In genomic region chr17:2402517-2402916, GRCh38 we compare ENCODE assay signal across 8 cellular contexts. TPM values are rescaled to one million over a fixed set of nuclear protein-coding genes. Genes with fewer than 3 reads are reported as not detected.
DNase-seq lines count a peak whose midpoint lies in the region; ATAC-seq and TF ChIP-seq lines count a peak whose summit lies in the region.

No MANE protein-coding gene starts in this region.

- peak overlapping the region; percentile 26 for H2BK5ac ChIP-seq in neuronal stem cell (ENCODE audit: low read length)

- peaks cover 16 to 48% (median 31%) of the 10 kb centered on the region in 4 donors for H3K4me1 Mint-ChIP-seq in CD4-positive, alpha-beta memory T cell
- peaks cover 12% of the 10 kb centered on the region for H3K4me1 Mint-ChIP-seq in endodermal cell

- WGBS in endodermal cell (ENCODE audit: insufficient coverage in 1 of 2, insufficient read length in 1 of 2), 2 experiments, result 44 to 51% methylated on average over 13 to 15 of the region's 15 CpGs
- WGBS in neuronal stem cell (ENCODE audit: extremely low coverage in 2 of 2, insufficient read length in 2 of 2, insufficient replicate concordance in 1 of 2), 2 donors, result no CpG with 5 or more reads among the region's 15 CpGs

- ATAC-seq in HG02884 (IDR thresholded peaks at IDR 0.05; ENCODE audit: unreplicated experiment) (no peak), HG03432 (IDR thresholded peaks at IDR 0.05; ENCODE audit: unreplicated experiment) (no peak), GM18502 (IDR thresholded peaks at IDR 0.05; ENCODE audit: poor library complexity, unreplicated experiment) (no peak)

- H3K27me3 ChIP-seq in CD4-positive, alpha-beta memory T cell (ENCODE audit: insufficient read depth, low read length), result no peaks in the 10 kb centered on the region
- H3K27me3 ChIP-seq in OCI-LY3 (ENCODE audit: low read depth, low read length) (no peaks in the 10 kb centered on the region), endodermal cell (ENCODE audit: control insufficient read depth, insufficient read depth, low read length, poor library complexity, severe bottlenecking) (no peaks in the 10 kb centered on the region), neuronal stem cell (ENCODE audit: control insufficient read depth in 3 of 3, insufficient read depth in 3 of 3, low read depth in 1 of 3, low read length in 3 of 3) (no peaks in the 10 kb centered on the region)

- no peak overlapping the region for H3K4ac ChIP-seq in neuronal stem cell (ENCODE audit: low read length)

- peaks cover 0 to 8% of the 10 kb centered on the region in 2 donors for H3K27me3 Mint-ChIP-seq in CD4-positive, alpha-beta memory T cell
- H3K27me3 Mint-ChIP-seq in endodermal cell (ENCODE audit: insufficient read depth), result no peaks in the 10 kb centered on the region

- no peak overlapping the region for H4K91ac ChIP-seq in neuronal stem cell (ENCODE audit: low read depth, low read length, poor library complexity)

- H2BK15ac ChIP-seq in neuronal stem cell (ENCODE audit: low read length), result peak overlapping the region; percentile 30

- H3K79me1 ChIP-seq in neuronal stem cell (ENCODE audit: low read depth, low read length), result peaks cover 3% of the 10 kb centered on the region

- H2BK12ac ChIP-seq in neuronal stem cell (ENCODE audit: low read length), result no peak overlapping the region

- H2AK5ac ChIP-seq in neuronal stem cell (ENCODE audit: low read depth, low read length), result peak overlapping the region; percentile 79

- H2AFZ ChIP-seq in OCI-LY3 (ENCODE audit: low read depth, low read length) (no peak overlapping the region), neuronal stem cell (ENCODE audit: low read length) (peak overlapping the region; percentile 72)

- peaks cover 6 to 17% of the 10 kb centered on the region in 2 donors for H3K36me3 Mint-ChIP-seq in CD4-positive, alpha-beta memory T cell
- H3K36me3 Mint-ChIP-seq in endodermal cell (ENCODE audit: low read depth), result peaks cover 2% of the 10 kb centered on the region

- peak overlapping the region; percentile 90 for H3K18ac ChIP-seq in neuronal stem cell (ENCODE audit: low read length)

- H3K79me2 ChIP-seq in OCI-LY3 (ENCODE audit: low read length), result peaks cover 21% of the 10 kb centered on the region; the same call in 1 of the 2 replicates

- peak overlapping the region in 1 of 2 donors; percentile 58 for H3K4me3 ChIP-seq in CD4-positive, alpha-beta memory T cell (ENCODE audit: low read length in 2 of 2)
- H3K4me3 ChIP-seq in OCI-LY3 (ENCODE audit: low read length) (peak overlapping the region; percentile 97), endodermal cell (ENCODE audit: low read length) (peak overlapping the region; percentile 80), neuronal stem cell (ENCODE audit: low read length in 2 of 2) (peak overlapping the region; percentile 79 to 99)

- peak overlapping the region; percentile 78 to 88 (median 84) for H3K4me3 Mint-ChIP-seq in CD4-positive, alpha-beta memory T cell
- peak overlapping the region; percentile 86 for H3K4me3 Mint-ChIP-seq in endodermal cell

- H3K14ac ChIP-seq in neuronal stem cell (ENCODE audit: low read length), result no peak overlapping the region

- CTCF ChIA-PET in CD4-positive, alpha-beta memory T cell (lab: Charles Lee; ENCODE audit: partially characterized antibody), result interaction anchor here (2.0 to 3.8 kb wide), 3 partner anchors 14 to 20 kb away, joined by 15 to 30 read pairs (median 20); no protein-coding TSS in a partner anchor

- peaks cover 0 to 7% (median 0%) of the 10 kb centered on the region in 8 donors for H3K9me3 Mint-ChIP-seq in CD4-positive, alpha-beta memory T cell
- no peaks in the 10 kb centered on the region for H3K9me3 Mint-ChIP-seq in endodermal cell

- peak in 1 of 5 donors; percentile 38 for DNase-seq in CD4-positive, alpha-beta memory T cell
- DNase-seq in endodermal cell (no peak), neuronal stem cell (ENCODE audit: low spot score) (no peak), epidermal melanocyte (ENCODE audit: insufficient read length, low spot score) (no peak)

- POLR2A ChIA-PET in CD4-positive, alpha-beta memory T cell (lab: Charles Lee; ENCODE audit: partially characterized antibody), result interaction anchor here (1.5 to 7.2 kb wide), 6 partner anchors 11 to 377 kb away, joined by 6 to 146 read pairs (median 20); partner anchors contain the start of genes RTN4RL1, SGSM2, SMG6 and SRR

- H3K9me3 ChIP-seq in CD4-positive, alpha-beta memory T cell (ENCODE audit: control insufficient read depth in 1 of 2, low read length in 2 of 2), result no peaks in the 10 kb centered on the region
- H3K9me3 ChIP-seq in OCI-LY3 (ENCODE audit: insufficient read depth, low read length), result no peaks in the 10 kb centered on the region
- no peaks in the 10 kb centered on the region for H3K9me3 ChIP-seq in endodermal cell (ENCODE audit: control insufficient read depth, low read length)
- no peaks in the 10 kb centered on the region for H3K9me3 ChIP-seq in neuronal stem cell (replicated peaks in 1 of 2; ENCODE audit: control insufficient read depth in 2 of 2, insufficient read depth in 1 of 2, low read depth in 1 of 2, low read length in 2 of 2)

- H3K4me1 ChIP-seq in CD4-positive, alpha-beta memory T cell (ENCODE audit: insufficient read depth, low read length), result peaks cover 27% of the 10 kb centered on the region
- H3K4me1 ChIP-seq in OCI-LY3 (ENCODE audit: low read length) (peaks cover 8% of the 10 kb centered on the region), endodermal cell (ENCODE audit: control insufficient read depth, insufficient read depth, low read length) (peaks cover 4% of the 10 kb centered on the region), neuronal stem cell (ENCODE audit: control insufficient read depth in 2 of 2, insufficient read depth in 1 of 2, low read depth in 1 of 2, low read length in 2 of 2) (peaks cover 25 to 37% of the 10 kb centered on the region in 2 donors)

- no peak overlapping the region for H2BK120ac ChIP-seq in neuronal stem cell (ENCODE audit: low read depth, low read length)

- peak overlapping the region; percentile 81 to 100 (median 90) for H3K27ac Mint-ChIP-seq in CD4-positive, alpha-beta memory T cell
- peak overlapping the region; percentile 82 for H3K27ac Mint-ChIP-seq in endodermal cell

- H3K23ac ChIP-seq in neuronal stem cell (ENCODE audit: low read depth, low read length, poor library complexity), result no peak overlapping the region

- H4K20me1 ChIP-seq in OCI-LY3 (ENCODE audit: insufficient read depth, low read length), result peaks cover 13% of the 10 kb centered on the region; the same call in 1 of the 2 replicates

- no peaks in the 10 kb centered on the region for H3K36me3 ChIP-seq in CD4-positive, alpha-beta memory T cell (ENCODE audit: insufficient read depth, low read length)
- H3K36me3 ChIP-seq in OCI-LY3 (replicated peaks; ENCODE audit: low read depth, low read length) (no peaks in the 10 kb centered on the region), endodermal cell (ENCODE audit: control insufficient read depth, insufficient read depth, low read length) (no peaks in the 10 kb centered on the region), neuronal stem cell (replicated peaks in 1 of 2; ENCODE audit: control insufficient read depth in 2 of 2, insufficient read depth in 2 of 2, low read length in 2 of 2) (peaks cover 0 to 7% of the 10 kb centered on the region in 2 donors)

- peak overlapping the region; percentile 89 for H3K4me2 ChIP-seq in OCI-LY3 (ENCODE audit: low read length)
- peak overlapping the region; percentile 95 for H3K4me2 ChIP-seq in neuronal stem cell (ENCODE audit: insufficient read depth, low read length, poor library complexity, severe bottlenecking)

- H3K27ac ChIP-seq in CD4-positive, alpha-beta memory T cell (ENCODE audit: low read depth, low read length), result peak overlapping the region; percentile 95
- no peak overlapping the region for H3K27ac ChIP-seq in OCI-LY3 (ENCODE audit: low read length)
- no peak overlapping the region for H3K27ac ChIP-seq in endodermal cell (ENCODE audit: low read depth, low read length)
- no peak overlapping the region for H3K27ac ChIP-seq in neuronal stem cell (replicated peaks; ENCODE audit: low read length)

- intact Hi-C loops in CD4-positive, alpha-beta memory T cell (cut with micrococcal nuclease), result no loop called here

- H3K9ac ChIP-seq in OCI-LY3 (ENCODE audit: low read length) (peak overlapping the region; percentile 50; the same call in 1 of the 2 replicates), endodermal cell (ENCODE audit: extremely low read depth, low read length, poor library complexity, severe bottlenecking) (peak overlapping the region; percentile 42), neuronal stem cell (ENCODE audit: low read depth, low read length, poor library complexity) (peak overlapping the region; percentile 72)

- no peak overlapping the region for H4K8ac ChIP-seq in neuronal stem cell (ENCODE audit: low read depth, low read length)

- TF ChIP-seq CTCF in OCI-LY3 (IDR thresholded peaks at IDR 0.05; ENCODE audit: low read depth, low read length) (no peak), endodermal cell (conservative IDR thresholded peaks at IDR 0.05) (no peak)

RNA-seq across cellular contexts. Expression of gene MNT, which starts 1.7 kb away (rescaled TPM):
- total RNA-seq in CD4-positive, alpha-beta memory T cell, result 10 to 100 TPM; 45.0 to 50.7 TPM
- polyA plus RNA-seq in CD4-positive, alpha-beta memory T cell, result 1 to 10 TPM in 1 of 2 donors, under 1 TPM in 1; 0.29 to 1.4 TPM
- total RNA-seq in endodermal cell, result 10 to 100 TPM; 25.3 to 30.2 TPM
- 19.1 TPM for polyA plus RNA-seq in endodermal cell (2013, experiment 1 of 2)
- polyA plus RNA-seq in endodermal cell (2013, experiment 2 of 2), result 20.1 TPM
- polyA plus RNA-seq in neuronal stem cell (2013, experiment 1 of 2), result 14.3 TPM
- 15.1 TPM for polyA plus RNA-seq in neuronal stem cell (2013, experiment 2 of 2)
